ENCODE assay signal across 13 cellular contexts in genomic region chr6:2792330-2792729, GRCh38. TPM values are rescaled to one million over a fixed set of nuclear protein-coding genes. Genes with fewer than 3 reads are reported as not detected.
DNase-seq lines count a peak whose midpoint lies in the region; ATAC-seq and TF ChIP-seq lines count a peak whose summit lies in the region.
"Had no signal": no experiment of that assay in that cellular context is flagged by ENCODE, and none has a peak within 500 bp of the region (broad histone marks: within the 10 kb centered on the region; RNA-seq: fewer than 3 reads in every experiment).

No MANE protein-coding gene starts in this region.

- H3K9me3 ChIP-seq in left ventricle myocardium inferior (replicated peaks) (no peaks in the 10 kb centered on the region), upper lobe of left lung (no peaks in the 10 kb centered on the region)
- H3K9me3 ChIP-seq: SJSA1 had no signal

- TF ChIP-seq CTCF in left ventricle myocardium inferior (IDR thresholded peaks at IDR 0.05; ENCODE audit: borderline replicate concordance) (no peak), brain (conservative IDR thresholded peaks at IDR 0.05) (no peak), upper lobe of left lung (IDR thresholded peaks at IDR 0.05) (no peak)

- ATAC-seq in left ventricle myocardium superior (no peak), upper lobe of left lung (ENCODE audit: low FRiP score in 2 of 2) (no peak), HG02759 (IDR thresholded peaks at IDR 0.05; ENCODE audit: unreplicated experiment) (no peak)

- peak overlapping the region; percentile 2 to 84 (median 57) for H3K27ac Mint-ChIP-seq in brain

- no peaks in the 10 kb centered on the region for H3K9me3 Mint-ChIP-seq in brain

- H3K27ac ChIP-seq in left ventricle myocardium inferior (replicated peaks), result peak overlapping the region; percentile 76
- peak overlapping the region; percentile 64 to 85 (median 81) for H3K27ac ChIP-seq in upper lobe of left lung
- H3K27ac ChIP-seq: SJSA1 had no signal

- peaks cover 9% of the 10 kb centered on the region for H3K36me3 Mint-ChIP-seq in brain

- H3K4me1 ChIP-seq in left ventricle myocardium inferior (peaks cover 41% of the 10 kb centered on the region), upper lobe of left lung (peaks cover 33 to 51% (median 45%) of the 10 kb centered on the region in 4 donors)

- no peaks in the 10 kb centered on the region for H3K27me3 ChIP-seq in left ventricle myocardium inferior (ENCODE audit: low read depth)
- H3K27me3 ChIP-seq in upper lobe of left lung, result no peaks in the 10 kb centered on the region
- H3K27me3 ChIP-seq: SJSA1 had no signal

- TF ChIP-seq EP300 in upper lobe of left lung (IDR thresholded peaks at IDR 0.05), result no peak

- TF ChIP-seq POLR2A in upper lobe of left lung (IDR thresholded peaks at IDR 0.05), result no peak

- DNase-seq in left ventricle myocardium inferior (no peak), left ventricle myocardium superior (no peak), lung microvascular endothelial cell (ENCODE audit: low read depth in 2 of 2) (peak; percentile 80 to 83), upper lobe of left lung (no peak), RPMI8226 (no peak), HuH-7 (ENCODE audit: low spot score) (no peak)
- DNase-seq: activated CD4-positive, CD25-positive, alpha-beta regulatory T cell; GOT3; Karpas-422; NCI-H446 had no signal

- H3K36me3 ChIP-seq in left ventricle myocardium inferior, result no peaks in the 10 kb centered on the region
- peaks cover 0 to 11% (median 0%) of the 10 kb centered on the region in 4 donors for H3K36me3 ChIP-seq in upper lobe of left lung

- intact Hi-C loops in left ventricle myocardium inferior (cut with micrococcal nuclease), result no loop called here
- intact Hi-C loops in left ventricle myocardium superior (cut with micrococcal nuclease), result loop anchor here (10.0 kb wide), 1 partner anchor 52 kb away; the partner anchor contains the start of gene SERPINB1

- peaks cover 54% of the 10 kb centered on the region for H3K4me1 Mint-ChIP-seq in brain

- no peak overlapping the region for H3K4me3 ChIP-seq in left ventricle myocardium inferior
- H3K4me3 ChIP-seq in upper lobe of left lung, result no peak overlapping the region
- H3K4me3 ChIP-seq: SJSA1 had no signal

- H3K4me3 Mint-ChIP-seq in brain, result peak overlapping the region in 2 of 5 experiments; percentile 43 to 50

- H3K27me3 Mint-ChIP-seq in brain, result no peaks in the 10 kb centered on the region

- 85 to 86% methylated on average over 9 of the region's 9 CpGs for WGBS in upper lobe of left lung, 2 donors

RNA-seq across cellular contexts. Expression of gene WRNIP1, which starts 27.1 kb away (rescaled TPM):
- total RNA-seq in left ventricle myocardium inferior (39.4 TPM), left ventricle myocardium superior (45.1 TPM), lung microvascular endothelial cell (31.2 and 42.7 TPM in 2 replicates), upper lobe of left lung (100 to 1,000 TPM in 1 of 6 donors, 10 to 100 TPM in 5; 38.7 to 101 (median 59.2) TPM)
- polyA plus RNA-seq in brain (ENCODE audit: insufficient read depth, low read depth, low replicate concordance), result 79.9 TPM

RNA-seq across cellular contexts. Expression of gene MYLK4, which starts 41.6 kb away (rescaled TPM):
- total RNA-seq in left ventricle myocardium inferior, result 1.2 TPM
- total RNA-seq in left ventricle myocardium superior, result 2.5 TPM
- 0.31 TPM for polyA plus RNA-seq in brain (ENCODE audit: insufficient read depth, low read depth, low replicate concordance)
- total RNA-seq in lung microvascular endothelial cell, result 0.40 and 0.44 TPM in 2 replicates
- total RNA-seq in upper lobe of left lung, result 1 to 10 TPM in 5 of 6 donors, under 1 TPM in 1; 0.64 to 2.6 (median 1.2) TPM

RNA-seq across cellular contexts. Expression of gene SERPINB1, which starts 49.3 kb away (rescaled TPM):
- 23.4 TPM for total RNA-seq in left ventricle myocardium inferior
- 25.4 TPM for total RNA-seq in left ventricle myocardium superior
- 14.8 TPM for polyA plus RNA-seq in brain (ENCODE audit: insufficient read depth, low read depth, low replicate concordance)
- total RNA-seq in lung microvascular endothelial cell, result 3.8 and 21.8 TPM in 2 replicates
- 100 to 1,000 TPM in 4 of 6 donors, 10 to 100 TPM in 2; 56.6 to 184 (median 102) TPM for total RNA-seq in upper lobe of left lung

Comparison
In these comparisons a context has a peak if more than half of its experiments do, and no peak if none do; other contexts are left out.
1. DNase-seq: peak in lung microvascular endothelial cell (2 of 2); none in left ventricle myocardium inferior (single experiment), left ventricle myocardium superior (single experiment), upper lobe of left lung (0 of 2), RPMI8226 (single experiment) and HuH-7 (single experiment).